In genomic region chr16:57349212-57350031, GRCh38 we compare ENCODE assay signal across 9 cellular contexts. TPM values are rescaled to one million over a fixed set of nuclear protein-coding genes. Genes with fewer than 3 reads are reported as not detected.
DNase-seq lines count a peak whose midpoint lies in the region; ATAC-seq, FAIRE-seq and TF ChIP-seq lines count a peak whose summit lies in the region.
"Had no signal": no experiment of that assay in that cellular context is flagged by ENCODE, and none has a peak within 500 bp of the region (broad histone marks: within the 10 kb centered on the region; RNA-seq: fewer than 3 reads in every experiment).

No MANE protein-coding gene starts in this region.

- 24 to 36% methylated on average over 14 of the region's 14 CpGs for WGBS in lung, 2 donors

- H3K9me3 ChIP-seq in lung (ENCODE audit: control insufficient read depth in 2 of 2, insufficient read depth in 1 of 2, low read length in 1 of 2), result no peaks in the 10 kb centered on the region

- H3K27me3 ChIP-seq in lung (ENCODE audit: control insufficient read depth, insufficient read depth), result no peaks in the 10 kb centered on the region

- TF ChIP-seq CTCF in lung (IDR thresholded peaks at IDR 0.05; ENCODE audit: control extremely low read depth, extremely low read depth), result no peak

- no peak for FAIRE-seq in frontal cortex (lab: Jason Lieb, UNC)

- no peaks in the 10 kb centered on the region for H3K36me3 ChIP-seq in lung (ENCODE audit: control insufficient read depth in 2 of 2, insufficient read depth in 2 of 2, low read length in 2 of 2)

- H3K4me1 ChIP-seq in lung (ENCODE audit: control insufficient read depth in 2 of 2, insufficient read depth in 2 of 2, low read length in 2 of 2), result no peaks in the 10 kb centered on the region

- DNase-seq in lung (ENCODE audit: low spot score) (peak; percentile 27), frontal cortex (ENCODE audit: low spot score in 2 of 2) (no peak), 8988T (no peak), occipital lobe (lab: John Stamatoyannopoulos, UW) (no peak)

- no peak overlapping the region for H3K4me3 ChIP-seq in lung

- ATAC-seq in GM18520 (IDR thresholded peaks at IDR 0.05; ENCODE audit: unreplicated experiment) (peak; percentile 74), GM21447 (IDR thresholded peaks at IDR 0.05; ENCODE audit: unreplicated experiment) (peak; percentile 95), HG03460 (IDR thresholded peaks at IDR 0.05; ENCODE audit: unreplicated experiment) (peak; percentile 95), lung (ENCODE audit: insufficient read depth, low FRiP score) (no peak)

- no peak overlapping the region for H3K27ac ChIP-seq in lung (ENCODE audit: low read depth in 1 of 2, low read length in 1 of 2)

RNA-seq across cellular contexts. Expression of gene CCL22, which starts 9.2 kb away (rescaled TPM):
- total RNA-seq in lung (1 to 10 TPM in 1 of 2 donors, under 1 TPM in 1; 0.43 to 3.1 TPM), frontal cortex (not detected), occipital lobe (not detected)
- polyA plus RNA-seq in lung, result 1 to 10 TPM in 1 of 2 donors, under 1 TPM in 1; 0.65 to 1.8 TPM
- total RNA-seq: fibroblast of villous mesenchyme, skeletal muscle tissue had no signal

RNA-seq across cellular contexts. Expression of gene CX3CL1, which starts 22.9 kb away (rescaled TPM):
- total RNA-seq in lung, result 10 to 100 TPM; 22.8 to 38.6 TPM
- polyA plus RNA-seq in lung, result 10 to 100 TPM; 24.9 to 58.6 TPM
- 4.9 TPM for total RNA-seq in frontal cortex
- total RNA-seq in occipital lobe, result 2.5 TPM
- total RNA-seq: fibroblast of villous mesenchyme had no signal

RNA-seq across cellular contexts. Expression of gene CCL17, which starts 55.1 kb away (rescaled TPM):
- total RNA-seq in lung (1 to 10 TPM in 1 of 2 donors, not detected in 1; 3.1 TPM), frontal cortex (not detected), occipital lobe (not detected)
- 10 to 100 TPM in 1 of 2 donors, 1 to 10 TPM in 1; 3.5 to 39.3 TPM for polyA plus RNA-seq in lung
- total RNA-seq: fibroblast of villous mesenchyme, skeletal muscle tissue had no signal
